ENCODE assay signal across 16 cellular contexts in the genomic region with DNA sequence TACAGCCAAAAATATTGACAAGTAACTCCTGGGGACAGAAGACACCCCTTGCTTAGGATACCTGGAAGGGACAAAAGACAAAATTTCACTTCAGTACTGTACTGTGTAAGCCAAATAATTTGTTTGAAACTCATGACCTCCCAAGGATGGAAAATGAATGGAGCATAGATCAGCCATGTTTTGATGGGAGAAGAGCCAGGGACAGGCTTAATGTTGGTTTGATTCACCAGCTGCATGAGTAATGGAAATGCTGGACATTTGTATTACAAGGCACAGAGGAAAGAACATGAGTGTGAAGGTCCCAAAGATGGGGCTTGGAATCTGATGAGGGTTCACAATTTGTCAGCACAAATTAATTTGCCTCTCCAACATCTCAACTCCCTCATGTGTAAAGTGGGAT.
A peak's percentile ranks its signal among the peaks of the same experiment; 100 is the strongest.
DNase-seq lines count a peak whose midpoint lies in the region; ATAC-seq and TF ChIP-seq lines count a peak whose summit lies in the region.
"Had no signal": no experiment of that assay in that cellular context is flagged by ENCODE, and none has a peak within 500 bp of the region (broad histone marks: within the 10 kb centered on the region; RNA-seq: fewer than 3 reads in every experiment).

No MANE protein-coding gene starts in this region.

- DNase-seq in heart right ventricle (peak in 1 of 2 donors; percentile 22), Right ventricle myocardium superior (no peak), astrocyte of the cerebellum (ENCODE audit: low read depth) (peak; percentile 79), fibroblast of the conjunctiva (ENCODE audit: low read depth) (peak; percentile 75), aorta (no peak), NCI-H1092 (lab: John Stamatoyannopoulos, UW) (no peak)
- DNase-seq in naive thymus-derived CD4-positive, alpha-beta T cell = no peak
- no peak for DNase-seq in activated CD8-positive, alpha-beta memory T cell treated with anti-CD3 and anti-CD28 coated beads, Interleukin-2, amount 50 U/mL, for 4 hours
- DNase-seq: Calu3, mesendoderm, NCI-H1417, small intestine, WERI-Rb-1 had no signal

- H3K36me3 Mint-ChIP-seq in naive thymus-derived CD4-positive, alpha-beta T cell = no peaks in the 10 kb centered on the region

- no peaks in the 10 kb centered on the region for H3K4me1 Mint-ChIP-seq in naive thymus-derived CD4-positive, alpha-beta T cell

- peak in 7 of 8 donors; percentile 14 to 72 (median 62) for ATAC-seq in heart right ventricle
- no peak for ATAC-seq in Right ventricle myocardium superior (ENCODE audit: poor library complexity)
- ATAC-seq in aorta (ENCODE audit: low FRiP score) = peak; percentile 43
- no peak for ATAC-seq in naive thymus-derived CD4-positive, alpha-beta T cell
- ATAC-seq: HCT116 had no signal

- peaks cover 0 to 9% (median 3%) of the 10 kb centered on the region in 11 donors for H3K9me3 Mint-ChIP-seq in naive thymus-derived CD4-positive, alpha-beta T cell

- CTCF ChIA-PET in naive thymus-derived CD4-positive, alpha-beta T cell (lab: Charles Lee) = no interaction called here

- no peak overlapping the region for H3K27ac Mint-ChIP-seq in naive thymus-derived CD4-positive, alpha-beta T cell

- H3K4me1 ChIP-seq in heart right ventricle = peaks cover 0 to 19% (median 0%) of the 10 kb centered on the region in 9 donors
- H3K4me1 ChIP-seq in aorta (ENCODE audit: control insufficient read depth in 1 of 2, insufficient read depth in 2 of 2, low read length in 2 of 2) = no peaks in the 10 kb centered on the region
- no peaks in the 10 kb centered on the region for H3K4me1 ChIP-seq in naive thymus-derived CD4-positive, alpha-beta T cell (ENCODE audit: control insufficient read depth in 2 of 2, insufficient read depth in 2 of 2, low read length in 2 of 2)

- H3K9me3 ChIP-seq in heart right ventricle (peaks cover 0 to 2% (median 0%) of the 10 kb centered on the region in 11 donors), aorta (ENCODE audit: control insufficient read depth, low read length) (no peaks in the 10 kb centered on the region)
- H3K9me3 ChIP-seq in naive thymus-derived CD4-positive, alpha-beta T cell (ENCODE audit: control insufficient read depth in 2 of 3, low read length in 3 of 3) = peaks cover 0 to 3% (median 0%) of the 10 kb centered on the region in 3 experiments
- H3K9me3 ChIP-seq: esophagus muscularis mucosa, neutrophil had no signal

- no peak overlapping the region for H3K4me3 Mint-ChIP-seq in naive thymus-derived CD4-positive, alpha-beta T cell

- intact Hi-C loops in heart right ventricle (cut with DNase I) (no loop called here), Right ventricle myocardium superior (cut with DNase I) (no loop called here), aorta (cut with DNase I) (no loop called here)
- intact Hi-C loops in naive thymus-derived CD4-positive, alpha-beta T cell (cut with micrococcal nuclease) = no loop called here

- TF ChIP-seq CTCF in heart right ventricle (IDR thresholded peaks at IDR 0.05) (no peak), astrocyte of the cerebellum (IDR thresholded peaks at IDR 0.05; ENCODE audit: low read depth, low read length, missing control alignments) (no peak)

- in situ Hi-C loops in astrocyte of the cerebellum (cut with HindIII; ENCODE audit: low sequenced_read_pairs) = no loop called here

- peaks cover 9 to 31% (median 22%) of the 10 kb centered on the region in 5 donors for H3K27me3 Mint-ChIP-seq in naive thymus-derived CD4-positive, alpha-beta T cell

- H3K4me3 ChIP-seq in heart right ventricle = no peak overlapping the region
- no peak overlapping the region for H3K4me3 ChIP-seq in astrocyte of the cerebellum (ENCODE audit: low read depth, low read length)
- no peak overlapping the region for H3K4me3 ChIP-seq in aorta (ENCODE audit: low read length in 2 of 2)
- no peak overlapping the region for H3K4me3 ChIP-seq in naive thymus-derived CD4-positive, alpha-beta T cell (ENCODE audit: low read length)
- H3K4me3 ChIP-seq: esophagus muscularis mucosa had no signal

- no peaks in the 10 kb centered on the region for H3K36me3 ChIP-seq in heart right ventricle
- no peaks in the 10 kb centered on the region for H3K36me3 ChIP-seq in aorta (ENCODE audit: control insufficient read depth in 1 of 2, insufficient read depth in 2 of 2, low read length in 1 of 2)
- H3K36me3 ChIP-seq in naive thymus-derived CD4-positive, alpha-beta T cell (ENCODE audit: control insufficient read depth in 2 of 3, insufficient read depth in 3 of 3, low read length in 3 of 3) = no peaks in the 10 kb centered on the region
- H3K36me3 ChIP-seq: esophagus muscularis mucosa, neutrophil, WERI-Rb-1 had no signal

- H3K27ac ChIP-seq in heart right ventricle (peak overlapping the region in 4 of 10 donors; percentile 11 to 44 (median 31)), aorta (ENCODE audit: low read depth in 1 of 2, low read length in 2 of 2) (no peak overlapping the region)
- no peak overlapping the region for H3K27ac ChIP-seq in naive thymus-derived CD4-positive, alpha-beta T cell (ENCODE audit: low read depth, low read length)
- H3K27ac ChIP-seq: esophagus muscularis mucosa, neutrophil, WERI-Rb-1 had no signal

- POLR2A ChIA-PET in naive thymus-derived CD4-positive, alpha-beta T cell (lab: Charles Lee) = no interaction called here

- H3K27me3 ChIP-seq in heart right ventricle (no peaks in the 10 kb centered on the region), aorta (ENCODE audit: control insufficient read depth in 1 of 2, insufficient read depth in 2 of 2, low read length in 1 of 2) (no peaks in the 10 kb centered on the region)
- H3K27me3 ChIP-seq in naive thymus-derived CD4-positive, alpha-beta T cell (ENCODE audit: control insufficient read depth in 2 of 2, insufficient read depth in 2 of 2, low read length in 2 of 2) = no peaks in the 10 kb centered on the region
- H3K27me3 ChIP-seq: esophagus muscularis mucosa, neutrophil had no signal

Comparison
In these comparisons a context has a peak if more than half of its experiments do, and no peak if none do; other contexts are left out.
1. ATAC-seq: peak in heart right ventricle (7 of 8) and aorta (single experiment); none in Right ventricle myocardium superior (single experiment) and naive thymus-derived CD4-positive, alpha-beta T cell (single experiment).
2. DNase-seq: peak in astrocyte of the cerebellum (single experiment) and fibroblast of the conjunctiva (single experiment); none in Right ventricle myocardium superior (single experiment), aorta (0 of 2), naive thymus-derived CD4-positive, alpha-beta T cell (0 of 9), activated CD8-positive, alpha-beta memory T cell treated with anti-CD3 and anti-CD28 coated beads, Interleukin-2, amount 50 U/mL, for 4 hours (single experiment) and NCI-H1092 (single experiment).